17 cellular contexts compared by ENCODE assay signal in genomic region chr15:58981808-58982475, GRCh38. TPM values are rescaled to one million over a fixed set of nuclear protein-coding genes. Genes with fewer than 3 reads are reported as not detected.
A peak's percentile ranks its signal among the peaks of the same experiment; 100 is the strongest.
DNase-seq lines count a peak whose midpoint lies in the region; ATAC-seq, FAIRE-seq and TF ChIP-seq lines count a peak whose summit lies in the region.
"Had no signal": no experiment of that assay in that cellular context is flagged by ENCODE, and none has a peak within 500 bp of the region (broad histone marks: within the 10 kb centered on the region; RNA-seq: fewer than 3 reads in every experiment).

No MANE protein-coding gene starts in this region.

- H3K4me1 Mint-ChIP-seq in CD4-positive, alpha-beta T cell (ENCODE audit: low read depth) = peaks cover 25% of the 10 kb centered on the region
- H3K4me1 Mint-ChIP-seq in activated B cell treated with CpG ODN at 0.5 μM for 24 hours = peaks cover 54% of the 10 kb centered on the region
- H3K4me1 Mint-ChIP-seq in Calu3 (ENCODE audit: low read depth, unreplicated experiment) = peaks cover 9% of the 10 kb centered on the region

- no peaks in the 10 kb centered on the region for H3K9me3 Mint-ChIP-seq in CD4-positive, alpha-beta T cell
- no peaks in the 10 kb centered on the region for H3K9me3 Mint-ChIP-seq in activated B cell treated with CpG ODN at 0.5 μM for 24 hours
- no peaks in the 10 kb centered on the region for H3K9me3 Mint-ChIP-seq in Calu3 (ENCODE audit: low read depth, unreplicated experiment)

- in situ Hi-C loops in HepG2 (cut with HindIII; ENCODE audit: extremely low pct_ligation_motif_present, low pct_unique_long_range_greater_than_20kb) = loop anchor here (5.0 to 10.0 kb wide), 2 partner anchors 155 to 513 kb away; no protein-coding TSS in a partner anchor

- WGBS in HepG2 (ENCODE audit: low lambda C conversion rate) = 65% methylated on average over 5 of the region's 6 CpGs

- H4K20me1 ChIP-seq in HepG2 (ENCODE audit: insufficient read depth, low read length) = no peaks in the 10 kb centered on the region

- H3K9ac ChIP-seq in HepG2 (ENCODE audit: insufficient read depth, low read depth, low read length) = no peak overlapping the region

- H3K4me3 ChIP-seq in HepG2 (replicated peaks in 1 of 3; ENCODE audit: insufficient read depth in 1 of 3, low read depth in 2 of 3, low read length in 3 of 3) = no peak overlapping the region
- H3K4me3 ChIP-seq: prostate gland, SK-N-MC, stomach had no signal

- FAIRE-seq in GM18507 (lab: Jason Lieb, UNC) = peak; percentile 81
- no peak for FAIRE-seq in HepG2 (lab: Jason Lieb, UNC)
- FAIRE-seq: astrocyte, D721Med, endometrium had no signal

- no peak for TF ChIP-seq RAD21 in HepG2 (CRISPR knock-in tag; IDR thresholded peaks at IDR 0.05)

- BruUV-seq in HepG2 (replicated peaks; lab: Mats Ljungman, UMichigan) (no TSS peak), Calu3 (replicated peaks; lab: Mats Ljungman, UMichigan) (no TSS peak)

- no peak for DNase-seq in CD4-positive, alpha-beta T cell
- DNase-seq in GM18507 (ENCODE audit: extremely low spot score, insufficient read length, low read depth) (no peak), activated B cell treated with CpG ODN at 0.5 μM for 24 hours (no peak), HepG2 (ENCODE audit: low spot score) (no peak), Calu3 (no peak), NCI-H2107 (lab: John Stamatoyannopoulos, UW) (no peak), NCI-H345 treated with DMSO at 0.1 percent for 48 hours (lab: John Stamatoyannopoulos, UW; ENCODE audit: unreplicated experiment) (no peak), NCI-H82 (lab: John Stamatoyannopoulos, UW) (no peak)
- DNase-seq: activated CD4-positive, alpha-beta T cell treated with anti-CD3 and anti-CD28 coated beads, Interleukin-2, amount 50 U/mL, for 48 hours; NCI-H526; stimulated activated CD4-positive, alpha-beta T cell treated with anti-CD3 and anti-CD28 coated beads, Interleukin-1b, Interleukin-23, amount 100 ng/mL, for 48 hours; stomach had no signal

- POLR2A ChIA-PET in CD4-positive, alpha-beta T cell (lab: Charles Lee) = interaction anchor here (0.6 to 1.0 kb wide), 4 partner anchors 19 to 551 kb away, joined by 3 read pairs; no protein-coding TSS in a partner anchor
- POLR2A ChIA-PET in activated B cell treated with CpG ODN at 0.5 μM for 24 hours (lab: Charles Lee) (interaction anchor here (0.6 to 0.9 kb wide), 2 partner anchors 628 to 707 kb away, joined by 3 to 7 read pairs; no protein-coding TSS in a partner anchor), HepG2 (lab: Yijun Ruan, JAX) (no interaction called here)

- no peak for TF ChIP-seq POLR2A in HepG2 (IDR thresholded peaks at IDR 0.05; ENCODE audit: insufficient read depth in 1 of 2, low read depth in 2 of 2, low read length in 2 of 2)

- H3K9me3 ChIP-seq in CD4-positive, alpha-beta T cell (ENCODE audit: control insufficient read depth, low read length) = no peaks in the 10 kb centered on the region
- no peaks in the 10 kb centered on the region for H3K9me3 ChIP-seq in HepG2 (ENCODE audit: low read length)
- H3K9me3 ChIP-seq: prostate gland, stomach had no signal

- CTCF ChIA-PET in CD4-positive, alpha-beta T cell (lab: Charles Lee) = no interaction called here
- CTCF ChIA-PET in activated B cell treated with CpG ODN at 0.5 μM for 24 hours (lab: Charles Lee) = interaction anchor here (1.3 to 1.5 kb wide), 2 partner anchors 156 to 511 kb away, joined by 5 read pairs; no protein-coding TSS in a partner anchor
- CTCF ChIA-PET in HepG2 (lab: Yijun Ruan, JAX; ENCODE audit: low intra/inter-chr PET ratio, low total read pairs) = interaction anchor here (0.7 kb wide), 1 partner anchor 156 kb away, joined by 3 read pairs; no protein-coding TSS in a partner anchor
- CTCF ChIA-PET in Calu3 (lab: Charles Lee) = no interaction called here

- no peaks in the 10 kb centered on the region for H3K36me3 ChIP-seq in HepG2 (replicated peaks in 1 of 2; ENCODE audit: control insufficient read depth in 1 of 2, insufficient read depth in 2 of 2, low read length in 2 of 2)
- H3K36me3 ChIP-seq: prostate gland, stomach had no signal

- peaks cover 19% of the 10 kb centered on the region for H3K4me1 ChIP-seq in HepG2 (ENCODE audit: insufficient read depth, low read length)
- H3K4me1 ChIP-seq: prostate gland had no signal

- intact Hi-C loops in CD4-positive, alpha-beta T cell (cut with DNase I, micrococcal nuclease) = loop anchor here (1.0 to 10.0 kb wide), 8 partner anchors 47 to 543 kb away; partner anchors contain the start of genes CCNB2 (in 1 of the 2) and SLTM (in 1 of the 2)
- intact Hi-C loops in activated B cell treated with CpG ODN at 0.5 μM for 24 hours (cut with micrococcal nuclease) = loop anchor here (2.0 kb wide), 1 partner anchor 519 kb away; no protein-coding TSS in a partner anchor
- intact Hi-C loops in HepG2 (cut with micrococcal nuclease; ENCODE audit: unreplicated experiment) = loop anchor here (2.0 to 10.0 kb wide), 3 partner anchors 93 to 519 kb away; partner anchors contain the start of gene CCNB2
- intact Hi-C loops in Calu3 (cut with micrococcal nuclease; ENCODE audit: unreplicated experiment) = loop anchor here (2.0 kb wide), 2 partner anchors 123 to 141 kb away; partner anchors contain the start of gene CCNB2

- no peaks in the 10 kb centered on the region for H3K36me3 Mint-ChIP-seq in CD4-positive, alpha-beta T cell (ENCODE audit: low read depth)
- no peaks in the 10 kb centered on the region for H3K36me3 Mint-ChIP-seq in activated B cell treated with CpG ODN at 0.5 μM for 24 hours (ENCODE audit: low read depth)
- no peaks in the 10 kb centered on the region for H3K36me3 Mint-ChIP-seq in Calu3 (ENCODE audit: insufficient read depth, unreplicated experiment)

- H3K27me3 Mint-ChIP-seq in CD4-positive, alpha-beta T cell = no peaks in the 10 kb centered on the region
- H3K27me3 Mint-ChIP-seq in activated B cell treated with CpG ODN at 0.5 μM for 24 hours = no peaks in the 10 kb centered on the region
- H3K27me3 Mint-ChIP-seq in Calu3 (ENCODE audit: unreplicated experiment) = no peaks in the 10 kb centered on the region

- TF ChIP-seq CTCF in CD4-positive, alpha-beta T cell (IDR thresholded peaks at IDR 0.05) = no peak
- TF ChIP-seq CTCF in activated B cell treated with CpG ODN at 0.5 μM for 24 hours (IDR thresholded peaks at IDR 0.05) (no peak), HepG2 (CRISPR knock-in tag; IDR thresholded peaks at IDR 0.05) (no peak), Calu3 (IDR thresholded peaks at IDR 0.05; ENCODE audit: unreplicated experiment) (no peak)

- TF ChIP-seq EP300 in HepG2 (IDR thresholded peaks at IDR 0.05; ENCODE audit: low read depth in 2 of 2, low read length in 2 of 2) = no peak
- TF ChIP-seq EP300 in HepG2 (CRISPR knock-in tag; IDR thresholded peaks at IDR 0.05; ENCODE audit: borderline replicate concordance) = no peak

- peak overlapping the region; percentile 66 for H3K4me3 Mint-ChIP-seq in CD4-positive, alpha-beta T cell
- H3K4me3 Mint-ChIP-seq in activated B cell treated with CpG ODN at 0.5 μM for 24 hours = peak overlapping the region; percentile 11
- H3K4me3 Mint-ChIP-seq in Calu3 (ENCODE audit: low read depth, unreplicated experiment) = no peak overlapping the region

- no peaks in the 10 kb centered on the region for H3K27me3 ChIP-seq in CD4-positive, alpha-beta T cell (ENCODE audit: control insufficient read depth, insufficient read depth, low read length)
- H3K27me3 ChIP-seq in HepG2 (ENCODE audit: control insufficient read depth in 1 of 2, insufficient read depth in 2 of 2, low read length in 2 of 2) = no peaks in the 10 kb centered on the region; a peak in 1 of 5 replicates
- H3K27me3 ChIP-seq: stomach had no signal

- peak overlapping the region; percentile 73 for H3K27ac Mint-ChIP-seq in CD4-positive, alpha-beta T cell
- H3K27ac Mint-ChIP-seq in activated B cell treated with CpG ODN at 0.5 μM for 24 hours = peak overlapping the region; percentile 74
- H3K27ac Mint-ChIP-seq in Calu3 (ENCODE audit: unreplicated experiment) = no peak overlapping the region

- ATAC-seq in CD4-positive, alpha-beta T cell (ENCODE audit: poor library complexity) = peak; percentile 55
- no peak for ATAC-seq in activated B cell treated with CpG ODN at 0.5 μM for 24 hours (ENCODE audit: low read depth)
- no peak for ATAC-seq in HepG2

- H3K4me2 ChIP-seq in HepG2 (ENCODE audit: low read depth, low read length) = peak overlapping the region; percentile 18

- H3K79me2 ChIP-seq in HepG2 (ENCODE audit: insufficient read depth, low read length) = no peaks in the 10 kb centered on the region

- H3K27ac ChIP-seq in CD4-positive, alpha-beta T cell (ENCODE audit: low read depth, low read length) = no peak overlapping the region
- H3K27ac ChIP-seq in HepG2 (ENCODE audit: extremely low read length, insufficient read depth, low read length) = no peak overlapping the region
- H3K27ac ChIP-seq: prostate gland, SK-N-MC had no signal

- no peak overlapping the region for H2AFZ ChIP-seq in HepG2 (ENCODE audit: low read length)

RNA-seq across cellular contexts. Expression of gene RNF111, which starts 5.5 kb away (rescaled TPM):
- total RNA-seq in CD4-positive, alpha-beta T cell = 10 to 100 TPM; 35.4 to 37.1 TPM
- 52.5 and 55.8 TPM in 2 replicates for total RNA-seq in activated B cell treated with CpG ODN at 0.5 μM for 24 hours
- total RNA-seq in HepG2 (2016; rRNA removed; fragmentation: Illumina TruSeq; extraction: Trizol) = 12.1 and 16.0 TPM in 2 replicates
- 10.6 and 15.3 TPM in 2 replicates for total RNA-seq in HepG2 (2016; cell fraction: cytosol; rRNA removed; fragmentation: Illumina TruSeq; extraction: Trizol; ENCODE audit: low read depth)
- 8.8 and 9.5 TPM in 2 replicates for total RNA-seq in HepG2 (2016; cell fraction: insoluble cytoplasmic fraction; rRNA removed; fragmentation: Illumina TruSeq; extraction: Trizol)
- total RNA-seq in HepG2 (2016; cell fraction: membrane; rRNA removed; fragmentation: Illumina TruSeq; extraction: Trizol) = 14.8 and 16.8 TPM in 2 replicates
- total RNA-seq in HepG2 (2016; cell fraction: nucleus; rRNA removed; fragmentation: Illumina TruSeq; extraction: Trizol) = 14.1 and 18.6 TPM in 2 replicates
- polyA plus RNA-seq in HepG2 (2011; rRNA removed) = 19.4 and 23.1 TPM in 2 replicates
- 8.5 and 10.4 TPM in 2 replicates for polyA plus RNA-seq in HepG2 (2011; cell fraction: cytosol; rRNA removed)
- polyA plus RNA-seq in HepG2 (2011; cell fraction: nucleus; rRNA removed) = 12.0 and 16.4 TPM in 2 replicates
- polyA plus RNA-seq in HepG2 (2012) = 11.2 and 12.4 TPM in 2 replicates
- polyA plus RNA-seq in HepG2 (2016; cell fraction: cytosol; fragmentation: Illumina TruSeq; extraction: Trizol; ENCODE audit: low read depth) = 0.74 and 1.5 TPM in 2 replicates
- polyA plus RNA-seq in HepG2 (2016; cell fraction: insoluble cytoplasmic fraction; fragmentation: Illumina TruSeq; extraction: Trizol; ENCODE audit: low read depth) = 11.5 and 12.0 TPM in 2 replicates
- 2.3 and 2.7 TPM in 2 replicates for polyA plus RNA-seq in HepG2 (2016; cell fraction: membrane; fragmentation: Illumina TruSeq; extraction: Trizol; ENCODE audit: low read depth)
- polyA plus RNA-seq in HepG2 (2016; cell fraction: nucleus; fragmentation: Illumina TruSeq; extraction: Trizol; ENCODE audit: insufficient read depth, low read depth) = 21.6 and 27.5 TPM in 2 replicates
- 64.6 and 132 TPM in 2 replicates for polyA minus RNA-seq in HepG2 (2011; rRNA and poly(A)+ RNA removed; ENCODE audit: low replicate concordance)
- 13.6 and 15.8 TPM in 2 replicates for polyA minus RNA-seq in HepG2 (2011; cell fraction: cytosol; rRNA and poly(A)+ RNA removed)
- 49.4 and 60.7 TPM in 2 replicates for polyA minus RNA-seq in HepG2 (2011; cell fraction: nucleus; rRNA and poly(A)+ RNA removed)
- 55.2 and 65.8 TPM in 2 replicates for total RNA-seq in Calu3 (2022)

RNA-seq across cellular contexts. Expression of gene SLTM, which starts 48.5 kb away (rescaled TPM):
- total RNA-seq in CD4-positive, alpha-beta T cell = 100 to 1,000 TPM; 183 to 189 TPM
- 124 and 159 TPM in 2 replicates for total RNA-seq in activated B cell treated with CpG ODN at 0.5 μM for 24 hours
- total RNA-seq in HepG2 (2016; rRNA removed; fragmentation: Illumina TruSeq; extraction: Trizol) = 58.0 and 64.2 TPM in 2 replicates
- total RNA-seq in HepG2 (2016; cell fraction: cytosol; rRNA removed; fragmentation: Illumina TruSeq; extraction: Trizol; ENCODE audit: low read depth) = 85.4 and 92.4 TPM in 2 replicates
- total RNA-seq in HepG2 (2016; cell fraction: insoluble cytoplasmic fraction; rRNA removed; fragmentation: Illumina TruSeq; extraction: Trizol) = 52.5 and 70.6 TPM in 2 replicates
- total RNA-seq in HepG2 (2016; cell fraction: membrane; rRNA removed; fragmentation: Illumina TruSeq; extraction: Trizol) = 33.2 and 33.4 TPM in 2 replicates
- 120 TPM in 2 replicates for total RNA-seq in HepG2 (2016; cell fraction: nucleus; rRNA removed; fragmentation: Illumina TruSeq; extraction: Trizol)
- 20.3 and 22.0 TPM in 2 replicates for polyA plus RNA-seq in HepG2 (2011; rRNA removed)
- polyA plus RNA-seq in HepG2 (2011; cell fraction: cytosol; rRNA removed) = 13.2 and 16.1 TPM in 2 replicates
- 61.3 and 71.8 TPM in 2 replicates for polyA plus RNA-seq in HepG2 (2011; cell fraction: nucleus; rRNA removed)
- polyA plus RNA-seq in HepG2 (2012) = 39.7 and 46.8 TPM in 2 replicates
- polyA plus RNA-seq in HepG2 (2016; cell fraction: cytosol; fragmentation: Illumina TruSeq; extraction: Trizol; ENCODE audit: low read depth) = 28.8 and 28.9 TPM in 2 replicates
- 56.6 and 65.2 TPM in 2 replicates for polyA plus RNA-seq in HepG2 (2016; cell fraction: insoluble cytoplasmic fraction; fragmentation: Illumina TruSeq; extraction: Trizol; ENCODE audit: low read depth)
- polyA plus RNA-seq in HepG2 (2016; cell fraction: membrane; fragmentation: Illumina TruSeq; extraction: Trizol; ENCODE audit: low read depth) = 21.9 and 25.0 TPM in 2 replicates
- 88.9 and 106 TPM in 2 replicates for polyA plus RNA-seq in HepG2 (2016; cell fraction: nucleus; fragmentation: Illumina TruSeq; extraction: Trizol; ENCODE audit: insufficient read depth, low read depth)
- 20.5 and 36.5 TPM in 2 replicates for polyA minus RNA-seq in HepG2 (2011; rRNA and poly(A)+ RNA removed; ENCODE audit: low replicate concordance)
- polyA minus RNA-seq in HepG2 (2011; cell fraction: cytosol; rRNA and poly(A)+ RNA removed) = 14.5 and 29.8 TPM in 2 replicates
- polyA minus RNA-seq in HepG2 (2011; cell fraction: nucleus; rRNA and poly(A)+ RNA removed) = 202 and 232 TPM in 2 replicates
- total RNA-seq in Calu3 (2022) = 131 and 135 TPM in 2 replicates

Comparison
In these comparisons a context has a peak if more than half of its experiments do, and no peak if none do; other contexts are left out.
1. CTCF ChIA-PET loops: an anchor here in activated B cell treated with CpG ODN at 0.5 μM for 24 hours (1.3 to 1.5 kb wide) and HepG2 (0.7 kb wide); none called in CD4-positive, alpha-beta T cell and Calu3.